In genomic region chr15:99014803-99015676, GRCh38 we compare ENCODE assay signal across 8 cellular contexts. TPM values are rescaled to one million over a fixed set of nuclear protein-coding genes. Genes with fewer than 3 reads are reported as not detected.
A peak's percentile ranks its signal among the peaks of the same experiment; 100 is the strongest.
DNase-seq lines count a peak whose midpoint lies in the region; ATAC-seq and TF ChIP-seq lines count a peak whose summit lies in the region.

No MANE protein-coding gene starts in this region.

- CTCF ChIA-PET in activated naive CD4-positive, alpha-beta T cell treated with anti-CD3 and anti-CD28 coated beads, Interleukin-2, amount 10 ng/mL, durations not matched to agents 7 days and 5 days (lab: Charles Lee): no interaction called here

- DNase-seq in BE2C: peak; percentile 52
- DNase-seq in NCI-H345 treated with DMSO at 0.1 percent for 48 hours (lab: John Stamatoyannopoulos, UW; ENCODE audit: unreplicated experiment): peak; percentile 7
- peak; percentile 62 for DNase-seq in activated naive CD4-positive, alpha-beta T cell treated with anti-CD3 and anti-CD28 coated beads, Interleukin-2, amount 10 ng/mL, durations not matched to agents 7 days and 5 days
- peak; percentile 57 for DNase-seq in left cardiac atrium
- DNase-seq in retina: peak; percentile 79
- no peak for DNase-seq in NCI-H446 treated with DMSO at 0.1 percent for 48 hours (lab: John Stamatoyannopoulos, UW)

- no peak for TF ChIP-seq CTCF in BE2C (IDR thresholded peaks at IDR 0.05; ENCODE audit: low read depth, low read length)

- peak; percentile 87 for ATAC-seq in GM18873 (IDR thresholded peaks at IDR 0.05; ENCODE audit: low FRiP score, unreplicated experiment)
- peak; percentile 95 for ATAC-seq in HG03039 (IDR thresholded peaks at IDR 0.05; ENCODE audit: unreplicated experiment)
- peak; percentile 92 to 96 for ATAC-seq in left cardiac atrium

- peaks cover 66% of the 10 kb centered on the region for H3K27me3 Mint-ChIP-seq in activated naive CD4-positive, alpha-beta T cell treated with anti-CD3 and anti-CD28 coated beads, Interleukin-2, amount 10 ng/mL, durations not matched to agents 7 days and 5 days

- H3K4me3 ChIP-seq in BE2C (ENCODE audit: low read depth, low read length): peak overlapping the region; percentile 60

- no peaks in the 10 kb centered on the region for H3K36me3 ChIP-seq in BE2C

- peaks cover 22% of the 10 kb centered on the region for H3K27me3 ChIP-seq in BE2C

- peak overlapping the region; percentile 67 for H3K4me3 Mint-ChIP-seq in activated naive CD4-positive, alpha-beta T cell treated with anti-CD3 and anti-CD28 coated beads, Interleukin-2, amount 10 ng/mL, durations not matched to agents 7 days and 5 days

- H3K9me3 Mint-ChIP-seq in activated naive CD4-positive, alpha-beta T cell treated with anti-CD3 and anti-CD28 coated beads, Interleukin-2, amount 10 ng/mL, durations not matched to agents 7 days and 5 days: no peaks in the 10 kb centered on the region

- H3K9me3 ChIP-seq in BE2C: no peaks in the 10 kb centered on the region

- no peaks in the 10 kb centered on the region for H3K36me3 Mint-ChIP-seq in activated naive CD4-positive, alpha-beta T cell treated with anti-CD3 and anti-CD28 coated beads, Interleukin-2, amount 10 ng/mL, durations not matched to agents 7 days and 5 days

- peaks cover 6% of the 10 kb centered on the region for H3K4me1 Mint-ChIP-seq in activated naive CD4-positive, alpha-beta T cell treated with anti-CD3 and anti-CD28 coated beads, Interleukin-2, amount 10 ng/mL, durations not matched to agents 7 days and 5 days

- intact Hi-C loops in left cardiac atrium (cut with DNase I): loop anchor here in 1 of 2 donors (5.0 kb wide), 1 partner anchor 37 kb away; no protein-coding TSS in a partner anchor

- no peak overlapping the region for H3K27ac Mint-ChIP-seq in activated naive CD4-positive, alpha-beta T cell treated with anti-CD3 and anti-CD28 coated beads, Interleukin-2, amount 10 ng/mL, durations not matched to agents 7 days and 5 days

- peaks cover 4% of the 10 kb centered on the region for H3K4me1 ChIP-seq in BE2C

RNA-seq across cellular contexts. Expression of gene PGPEP1L, which starts 7.4 kb away (rescaled TPM):
- not detected for polyA plus RNA-seq in BE2C (2012; ENCODE audit: insufficient read depth, insufficient read length, low read depth)
- total RNA-seq in left cardiac atrium: 1 to 10 TPM; 1.2 to 1.3 TPM
